1 cellular context compared by ENCODE assay signal in the genomic region with DNA sequence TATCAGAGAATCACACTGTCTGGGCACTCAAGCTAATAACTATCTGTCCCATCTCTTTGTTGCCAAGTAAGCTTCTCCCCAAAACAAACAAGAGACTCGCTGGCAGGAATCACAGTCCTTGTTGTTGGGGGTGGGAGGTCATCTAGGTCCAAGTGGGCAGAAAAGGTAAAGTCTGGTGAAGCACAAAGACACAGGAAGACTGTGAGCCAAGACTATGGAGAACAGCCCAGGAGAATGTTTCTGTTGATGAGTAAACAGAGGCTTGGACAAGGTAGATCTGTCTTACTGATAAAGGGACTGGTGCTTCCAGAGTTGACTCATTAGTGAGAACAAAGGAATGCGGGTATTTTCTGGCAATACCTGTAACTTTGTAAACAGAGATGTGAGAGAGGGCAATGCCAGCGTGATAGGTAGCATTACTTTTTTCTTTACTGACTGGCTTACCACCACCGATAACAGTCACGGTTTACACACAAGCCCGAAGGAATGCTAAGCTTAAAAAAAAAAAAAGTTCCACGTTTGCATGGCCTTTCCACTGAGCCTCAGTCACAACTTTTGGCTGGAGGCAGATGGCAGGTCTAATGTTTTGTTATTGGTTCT.
A peak's percentile ranks its signal among the peaks of the same experiment; 100 is the strongest.
TF ChIP-seq lines count a peak whose summit lies in the region.

No MANE protein-coding gene starts in this region.

TF ChIP-seq in HepG2, 621 proteins besides CTCF, POLR2A, EP300 and RAD21 (continued from another document):
- TF ChIP-seq, protein P1, sequence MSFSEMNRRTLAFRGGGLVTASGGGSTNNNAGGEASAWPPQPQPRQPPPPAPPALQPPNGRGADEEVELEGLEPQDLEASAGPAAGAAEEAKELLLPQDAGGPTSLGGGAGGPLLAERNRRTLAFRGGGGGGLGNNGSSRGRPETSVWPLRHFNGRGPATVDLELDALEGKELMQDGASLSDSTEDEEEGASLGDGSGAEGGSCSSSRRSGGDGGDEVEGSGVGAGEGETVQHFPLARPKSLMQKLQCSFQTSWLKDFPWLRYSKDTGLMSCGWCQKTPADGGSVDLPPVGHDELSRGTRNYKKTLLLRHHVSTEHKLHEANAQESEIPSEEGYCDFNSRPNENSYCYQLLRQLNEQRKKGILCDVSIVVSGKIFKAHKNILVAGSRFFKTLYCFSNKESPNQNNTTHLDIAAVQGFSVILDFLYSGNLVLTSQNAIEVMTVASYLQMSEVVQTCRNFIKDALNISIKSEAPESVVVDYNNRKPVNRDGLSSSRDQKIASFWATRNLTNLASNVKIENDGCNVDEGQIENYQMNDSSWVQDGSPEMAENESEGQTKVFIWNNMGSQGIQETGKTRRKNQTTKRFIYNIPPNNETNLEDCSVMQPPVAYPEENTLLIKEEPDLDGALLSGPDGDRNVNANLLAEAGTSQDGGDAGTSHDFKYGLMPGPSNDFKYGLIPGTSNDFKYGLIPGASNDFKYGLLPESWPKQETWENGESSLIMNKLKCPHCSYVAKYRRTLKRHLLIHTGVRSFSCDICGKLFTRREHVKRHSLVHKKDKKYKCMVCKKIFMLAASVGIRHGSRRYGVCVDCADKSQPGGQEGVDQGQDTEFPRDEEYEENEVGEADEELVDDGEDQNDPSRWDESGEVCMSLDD (CRISPR knock-in tag; IDR thresholded peaks at IDR 0.05; ENCODE audit: borderline replicate concordance): peak; percentile 87; the same call in 1 of the 2 replicates
- TF ChIP-seq, protein P2, sequence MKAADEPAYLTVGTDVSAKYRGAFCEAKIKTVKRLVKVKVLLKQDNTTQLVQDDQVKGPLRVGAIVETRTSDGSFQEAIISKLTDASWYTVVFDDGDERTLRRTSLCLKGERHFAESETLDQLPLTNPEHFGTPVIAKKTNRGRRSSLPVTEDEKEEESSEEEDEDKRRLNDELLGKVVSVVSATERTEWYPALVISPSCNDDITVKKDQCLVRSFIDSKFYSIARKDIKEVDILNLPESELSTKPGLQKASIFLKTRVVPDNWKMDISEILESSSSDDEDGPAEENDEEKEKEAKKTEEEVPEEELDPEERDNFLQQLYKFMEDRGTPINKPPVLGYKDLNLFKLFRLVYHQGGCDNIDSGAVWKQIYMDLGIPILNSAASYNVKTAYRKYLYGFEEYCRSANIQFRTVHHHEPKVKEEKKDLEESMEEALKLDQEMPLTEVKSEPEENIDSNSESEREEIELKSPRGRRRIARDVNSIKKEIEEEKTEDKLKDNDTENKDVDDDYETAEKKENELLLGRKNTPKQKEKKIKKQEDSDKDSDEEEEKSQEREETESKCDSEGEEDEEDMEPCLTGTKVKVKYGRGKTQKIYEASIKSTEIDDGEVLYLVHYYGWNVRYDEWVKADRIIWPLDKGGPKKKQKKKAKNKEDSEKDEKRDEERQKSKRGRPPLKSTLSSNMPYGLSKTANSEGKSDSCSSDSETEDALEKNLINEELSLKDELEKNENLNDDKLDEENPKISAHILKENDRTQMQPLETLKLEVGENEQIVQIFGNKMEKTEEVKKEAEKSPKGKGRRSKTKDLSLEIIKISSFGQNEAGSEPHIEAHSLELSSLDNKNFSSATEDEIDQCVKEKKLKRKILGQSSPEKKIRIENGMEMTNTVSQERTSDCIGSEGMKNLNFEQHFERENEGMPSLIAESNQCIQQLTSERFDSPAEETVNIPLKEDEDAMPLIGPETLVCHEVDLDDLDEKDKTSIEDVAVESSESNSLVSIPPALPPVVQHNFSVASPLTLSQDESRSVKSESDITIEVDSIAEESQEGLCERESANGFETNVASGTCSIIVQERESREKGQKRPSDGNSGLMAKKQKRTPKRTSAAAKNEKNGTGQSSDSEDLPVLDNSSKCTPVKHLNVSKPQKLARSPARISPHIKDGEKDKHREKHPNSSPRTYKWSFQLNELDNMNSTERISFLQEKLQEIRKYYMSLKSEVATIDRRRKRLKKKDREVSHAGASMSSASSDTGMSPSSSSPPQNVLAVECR (CRISPR knock-in tag; IDR thresholded peaks at IDR 0.05; ENCODE audit: borderline replicate concordance): 0 out of 2 replicates have a peak, but pooled peaks have one; percentile 8
- TF ChIP-seq RFXAP (CRISPR knock-in tag; IDR thresholded peaks at IDR 0.05; ENCODE audit: borderline replicate concordance): peak; percentile 39; the same call in 1 of the 2 replicates
- no peak; the same call in 1 of the 2 replicates for TF ChIP-seq ZNF337 (CRISPR knock-in tag; IDR thresholded peaks at IDR 0.05; ENCODE audit: borderline replicate concordance, low read depth)
- TF ChIP-seq, protein P3, sequence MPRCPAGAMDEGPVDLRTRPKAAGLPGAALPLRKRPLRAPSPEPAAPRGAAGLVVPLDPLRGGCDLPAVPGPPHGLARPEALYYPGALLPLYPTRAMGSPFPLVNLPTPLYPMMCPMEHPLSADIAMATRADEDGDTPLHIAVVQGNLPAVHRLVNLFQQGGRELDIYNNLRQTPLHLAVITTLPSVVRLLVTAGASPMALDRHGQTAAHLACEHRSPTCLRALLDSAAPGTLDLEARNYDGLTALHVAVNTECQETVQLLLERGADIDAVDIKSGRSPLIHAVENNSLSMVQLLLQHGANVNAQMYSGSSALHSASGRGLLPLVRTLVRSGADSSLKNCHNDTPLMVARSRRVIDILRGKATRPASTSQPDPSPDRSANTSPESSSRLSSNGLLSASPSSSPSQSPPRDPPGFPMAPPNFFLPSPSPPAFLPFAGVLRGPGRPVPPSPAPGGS (CRISPR knock-in tag; IDR thresholded peaks at IDR 0.05): peak; percentile 57; the same call in 1 of the 2 replicates
- TF ChIP-seq, protein P4, sequence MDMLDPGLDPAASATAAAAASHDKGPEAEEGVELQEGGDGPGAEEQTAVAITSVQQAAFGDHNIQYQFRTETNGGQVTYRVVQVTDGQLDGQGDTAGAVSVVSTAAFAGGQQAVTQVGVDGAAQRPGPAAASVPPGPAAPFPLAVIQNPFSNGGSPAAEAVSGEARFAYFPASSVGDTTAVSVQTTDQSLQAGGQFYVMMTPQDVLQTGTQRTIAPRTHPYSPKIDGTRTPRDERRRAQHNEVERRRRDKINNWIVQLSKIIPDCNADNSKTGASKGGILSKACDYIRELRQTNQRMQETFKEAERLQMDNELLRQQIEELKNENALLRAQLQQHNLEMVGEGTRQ (IDR thresholded peaks at IDR 0.05; ENCODE audit: low read depth, low read length): no peak
- TF ChIP-seq, protein P4 (CRISPR knock-in tag; IDR thresholded peaks at IDR 0.05; ENCODE audit: borderline replicate concordance): no peak
- peak; percentile 62 for TF ChIP-seq GATAD2A (CRISPR knock-in tag; IDR thresholded peaks at IDR 0.05)
- TF ChIP-seq, protein P5, sequence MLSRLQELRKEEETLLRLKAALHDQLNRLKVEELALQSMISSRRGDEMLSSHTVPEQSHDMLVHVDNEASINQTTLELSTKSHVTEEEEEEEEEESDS (CRISPR knock-in tag; IDR thresholded peaks at IDR 0.05; ENCODE audit: borderline replicate concordance): peak; percentile 28; the same call in 1 of the 2 replicates
- peak; percentile 67; the same call in 1 of the 2 replicates for TF ChIP-seq CREM (IDR thresholded peaks at IDR 0.05)
- no peak for TF ChIP-seq CREM (CRISPR knock-in tag; IDR thresholded peaks at IDR 0.05)
- TF ChIP-seq RBM22 (optimal IDR thresholded peaks at IDR 0.05; ENCODE audit: low read length): peak; percentile 24
- TF ChIP-seq, protein P6, sequence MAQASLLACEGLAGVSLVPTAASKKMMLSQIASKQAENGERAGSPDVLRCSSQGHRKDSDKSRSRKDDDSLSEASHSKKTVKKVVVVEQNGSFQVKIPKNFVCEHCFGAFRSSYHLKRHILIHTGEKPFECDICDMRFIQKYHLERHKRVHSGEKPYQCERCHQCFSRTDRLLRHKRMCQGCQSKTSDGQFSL (CRISPR knock-in tag; IDR thresholded peaks at IDR 0.05): peak; percentile 48; the same call in 1 of the 2 replicates
- TF ChIP-seq FOSL2 (CRISPR knock-in tag; IDR thresholded peaks at IDR 0.05): peak; percentile 91
- TF ChIP-seq, protein P7, sequence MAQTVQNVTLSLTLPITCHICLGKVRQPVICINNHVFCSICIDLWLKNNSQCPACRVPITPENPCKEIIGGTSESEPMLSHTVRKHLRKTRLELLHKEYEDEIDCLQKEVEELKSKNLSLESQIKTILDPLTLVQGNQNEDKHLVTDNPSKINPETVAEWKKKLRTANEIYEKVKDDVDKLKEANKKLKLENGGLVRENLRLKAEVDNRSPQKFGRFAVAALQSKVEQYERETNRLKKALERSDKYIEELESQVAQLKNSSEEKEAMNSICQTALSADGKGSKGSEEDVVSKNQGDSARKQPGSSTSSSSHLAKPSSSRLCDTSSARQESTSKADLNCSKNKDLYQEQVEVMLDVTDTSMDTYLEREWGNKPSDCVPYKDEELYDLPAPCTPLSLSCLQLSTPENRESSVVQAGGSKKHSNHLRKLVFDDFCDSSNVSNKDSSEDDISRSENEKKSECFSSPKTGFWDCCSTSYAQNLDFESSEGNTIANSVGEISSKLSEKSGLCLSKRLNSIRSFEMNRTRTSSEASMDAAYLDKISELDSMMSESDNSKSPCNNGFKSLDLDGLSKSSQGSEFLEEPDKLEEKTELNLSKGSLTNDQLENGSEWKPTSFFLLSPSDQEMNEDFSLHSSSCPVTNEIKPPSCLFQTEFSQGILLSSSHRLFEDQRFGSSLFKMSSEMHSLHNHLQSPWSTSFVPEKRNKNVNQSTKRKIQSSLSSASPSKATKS (CRISPR knock-in tag; IDR thresholded peaks at IDR 0.05): peak; percentile 71; the same call in 1 of the 2 replicates
